In the genomic region with DNA sequence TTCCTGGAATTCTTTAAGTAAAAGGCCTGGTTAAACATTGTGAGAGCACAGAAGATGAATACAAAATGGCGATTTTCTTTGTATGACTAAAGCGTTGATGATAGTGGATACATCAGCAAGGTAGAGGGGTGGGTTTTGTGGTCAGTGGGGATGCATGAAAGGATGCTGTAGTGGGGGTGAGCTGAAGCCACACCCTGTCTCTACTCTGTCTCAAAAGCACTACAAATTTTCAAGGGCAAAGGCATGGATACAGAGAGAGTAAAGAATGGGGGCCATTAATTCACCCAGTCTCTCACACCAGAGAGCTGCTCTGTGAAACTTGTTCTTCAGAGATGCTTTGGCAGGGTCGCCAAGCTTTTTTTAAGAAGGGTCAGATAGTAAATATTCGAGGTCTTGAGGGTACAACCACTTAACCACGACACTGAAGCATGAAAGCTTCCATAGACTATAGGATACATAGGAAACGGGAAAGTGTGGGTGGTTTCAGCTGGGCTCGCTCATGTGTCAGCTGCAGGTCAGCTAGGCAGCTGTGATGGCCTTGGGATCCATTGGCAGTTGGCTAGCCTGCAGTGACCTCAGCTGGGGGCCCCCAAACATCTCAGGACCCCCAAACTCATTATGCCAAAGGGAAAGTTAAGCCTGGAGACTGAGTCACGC, we compare ENCODE assay signal across 1 cellular context.
TF ChIP-seq lines count a peak whose summit lies in the region.

No MANE protein-coding gene starts in this region.

TF ChIP-seq in GM12878, 131 proteins besides CTCF, POLR2A, EP300 and RAD21 (continued from another document):
- no peak for TF ChIP-seq USF2 (IDR thresholded peaks at IDR 0.05; ENCODE audit: borderline replicate concordance, low read depth, low read length)
- peak; percentile 94 for TF ChIP-seq TCF12 (IDR thresholded peaks at IDR 0.05; ENCODE audit: low read depth, low read length)
- no peak for TF ChIP-seq SMC3 (IDR thresholded peaks at IDR 0.05; ENCODE audit: borderline replicate concordance, low read length)
- TF ChIP-seq HCFC1 (IDR thresholded peaks at IDR 0.05; ENCODE audit: low read length): no peak
- no peak for TF ChIP-seq LARP7 (IDR thresholded peaks at IDR 0.05)
- peak; percentile 28; the same call in 1 of the 2 replicates for TF ChIP-seq NR2F1 (conservative IDR thresholded peaks at IDR 0.05)
- TF ChIP-seq SUPT20H (IDR thresholded peaks at IDR 0.05; ENCODE audit: borderline replicate concordance, control insufficient read depth, low read depth, low read length): no peak
- TF ChIP-seq JUND (IDR thresholded peaks at IDR 0.05; ENCODE audit: low read depth, low read length): no peak
- TF ChIP-seq USF1 (IDR thresholded peaks at IDR 0.05; ENCODE audit: borderline replicate concordance, extremely low read length, insufficient read depth, low read depth, low read length): no peak
- TF ChIP-seq RB1 (IDR thresholded peaks at IDR 0.05; ENCODE audit: borderline replicate concordance): no peak
- no peak for TF ChIP-seq STAT1 (conservative IDR thresholded peaks at IDR 0.05)
- no peak for TF ChIP-seq STAT3 (IDR thresholded peaks at IDR 0.05; ENCODE audit: low read depth, low read length)
- no peak for TF ChIP-seq HDAC2 (IDR thresholded peaks at IDR 0.05)
- TF ChIP-seq TCF7 (IDR thresholded peaks at IDR 0.05; ENCODE audit: borderline replicate concordance): no peak
- TF ChIP-seq IKZF1 (conservative IDR thresholded peaks at IDR 0.05): peak; percentile 75
- no peak for TF ChIP-seq SREBF2 (IDR thresholded peaks at IDR 0.05; ENCODE audit: low read length)
- no peak for TF ChIP-seq WRNIP1 (IDR thresholded peaks at IDR 0.05; ENCODE audit: borderline replicate concordance, low read depth, low read length)
- TF ChIP-seq CHD2 (IDR thresholded peaks at IDR 0.05; ENCODE audit: borderline replicate concordance, low read depth, low read length): no peak
- TF ChIP-seq IRF4 (IDR thresholded peaks at IDR 0.05; ENCODE audit: low read depth, low read length): no peak
- peak; percentile 76 for TF ChIP-seq PAX5 (IDR thresholded peaks at IDR 0.05; ENCODE audit: borderline replicate concordance, low read depth, low read length)
- TF ChIP-seq PML (IDR thresholded peaks at IDR 0.05; ENCODE audit: low read length): no peak
- 0 out of 2 replicates have a peak, but pooled peaks have one; percentile 4 for TF ChIP-seq JUNB (IDR thresholded peaks at IDR 0.05)
- TF ChIP-seq, protein P1, sequence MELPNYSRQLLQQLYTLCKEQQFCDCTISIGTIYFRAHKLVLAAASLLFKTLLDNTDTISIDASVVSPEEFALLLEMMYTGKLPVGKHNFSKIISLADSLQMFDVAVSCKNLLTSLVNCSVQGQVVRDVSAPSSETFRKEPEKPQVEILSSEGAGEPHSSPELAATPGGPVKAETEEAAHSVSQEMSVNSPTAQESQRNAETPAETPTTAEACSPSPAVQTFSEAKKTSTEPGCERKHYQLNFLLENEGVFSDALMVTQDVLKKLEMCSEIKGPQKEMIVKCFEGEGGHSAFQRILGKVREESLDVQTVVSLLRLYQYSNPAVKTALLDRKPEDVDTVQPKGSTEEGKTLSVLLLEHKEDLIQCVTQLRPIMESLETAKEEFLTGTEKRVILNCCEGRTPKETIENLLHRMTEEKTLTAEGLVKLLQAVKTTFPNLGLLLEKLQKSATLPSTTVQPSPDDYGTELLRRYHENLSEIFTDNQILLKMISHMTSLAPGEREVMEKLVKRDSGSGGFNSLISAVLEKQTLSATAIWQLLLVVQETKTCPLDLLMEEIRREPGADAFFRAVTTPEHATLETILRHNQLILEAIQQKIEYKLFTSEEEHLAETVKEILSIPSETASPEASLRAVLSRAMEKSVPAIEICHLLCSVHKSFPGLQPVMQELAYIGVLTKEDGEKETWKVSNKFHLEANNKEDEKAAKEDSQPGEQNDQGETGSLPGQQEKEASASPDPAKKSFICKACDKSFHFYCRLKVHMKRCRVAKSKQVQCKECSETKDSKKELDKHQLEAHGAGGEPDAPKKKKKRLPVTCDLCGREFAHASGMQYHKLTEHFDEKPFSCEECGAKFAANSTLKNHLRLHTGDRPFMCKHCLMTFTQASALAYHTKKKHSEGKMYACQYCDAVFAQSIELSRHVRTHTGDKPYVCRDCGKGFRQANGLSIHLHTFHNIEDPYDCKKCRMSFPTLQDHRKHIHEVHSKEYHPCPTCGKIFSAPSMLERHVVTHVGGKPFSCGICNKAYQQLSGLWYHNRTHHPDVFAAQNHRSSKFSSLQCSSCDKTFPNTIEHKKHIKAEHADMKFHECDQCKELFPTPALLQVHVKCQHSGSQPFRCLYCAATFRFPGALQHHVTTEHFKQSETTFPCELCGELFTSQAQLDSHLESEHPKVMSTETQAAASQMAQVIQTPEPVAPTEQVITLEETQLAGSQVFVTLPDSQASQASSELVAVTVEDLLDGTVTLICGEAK (IDR thresholded peaks at IDR 0.05; ENCODE audit: borderline replicate concordance): 0 out of 2 replicates have a peak, but pooled peaks have one; percentile 1
- no peak for TF ChIP-seq CHD1 (IDR thresholded peaks at IDR 0.05; ENCODE audit: low read depth, low read length)
- TF ChIP-seq RUNX3 (IDR thresholded peaks at IDR 0.05; ENCODE audit: low read length): peak; percentile 69
- TF ChIP-seq YY1 (IDR thresholded peaks at IDR 0.05; ENCODE audit: low read depth, low read length): 0 out of 2 replicates have a peak, but pooled peaks have one; percentile 24
- TF ChIP-seq SMAD1 (IDR thresholded peaks at IDR 0.05; ENCODE audit: low read depth, partially characterized antibody): no peak
- TF ChIP-seq NBN (IDR thresholded peaks at IDR 0.05): no peak
- TF ChIP-seq ZBED1 (IDR thresholded peaks at IDR 0.05; ENCODE audit: borderline replicate concordance): no peak
- TF ChIP-seq ZBTB33 (IDR thresholded peaks at IDR 0.05): no peak
